ENCODE assay signal across 9 cellular contexts in genomic region chr16:53991181-53992056, GRCh38.
A peak's percentile ranks its signal among the peaks of the same experiment; 100 is the strongest.
DNase-seq lines count a peak whose midpoint lies in the region; ATAC-seq and TF ChIP-seq lines count a peak whose summit lies in the region.
"Had no signal": no experiment of that assay in that cellular context is flagged by ENCODE, and none has a peak within 500 bp of the region (broad histone marks: within the 10 kb centered on the region; RNA-seq: fewer than 3 reads in every experiment).

No MANE protein-coding gene starts in this region.

- no peak overlapping the region for H2BK5ac ChIP-seq in mesenchymal stem cell (ENCODE audit: low read depth, low read length, poor library complexity, severe bottlenecking)

- DNase-seq in LNCaP clone FGC (ENCODE audit: low read depth) (peak; percentile 50), amniotic epithelial cell (ENCODE audit: low read depth) (peak; percentile 89), mesenchymal stem cell (peak; percentile 72)
- no peak for DNase-seq in activated effector memory CD4-positive, alpha-beta T cell treated with Interleukin-2 at 50 U/mL for 16 hours
- DNase-seq: NCI-H1048 had no signal

- TF ChIP-seq CTCF in C4-2B (conservative IDR thresholded peaks at IDR 0.05), result no peak
- no peak for TF ChIP-seq CTCF in LNCaP clone FGC (IDR thresholded peaks at IDR 0.05; ENCODE audit: control insufficient read depth, extremely low read depth, insufficient read depth)

- H3K4me2 ChIP-seq in mesenchymal stem cell (ENCODE audit: low read length, poor library complexity, severe bottlenecking), result peak overlapping the region; percentile 9

- no peak overlapping the region for H3K23ac ChIP-seq in mesenchymal stem cell (ENCODE audit: low read length in 2 of 2)

- no peak overlapping the region for H3K9ac ChIP-seq in mesenchymal stem cell (ENCODE audit: low read length)

- H3K4me1 ChIP-seq in mesenchymal stem cell (ENCODE audit: control insufficient read depth, insufficient read depth, low read depth, low read length), result peaks cover 12% of the 10 kb centered on the region

- no peak overlapping the region for H4K91ac ChIP-seq in mesenchymal stem cell (ENCODE audit: low read length)

- no peaks in the 10 kb centered on the region for H3K27me3 ChIP-seq in mesenchymal stem cell (ENCODE audit: control insufficient read depth in 1 of 2, insufficient read depth in 1 of 2, low read length in 2 of 2)

- no peak overlapping the region for H3K4me3 ChIP-seq in LNCaP clone FGC (ENCODE audit: low read depth, low read length)
- H3K4me3 ChIP-seq in mesenchymal stem cell (ENCODE audit: insufficient read depth in 1 of 2, low read depth in 1 of 2, low read length in 2 of 2), result no peak overlapping the region

- H2AK5ac ChIP-seq in mesenchymal stem cell (ENCODE audit: low read length, severe bottlenecking), result no peak overlapping the region

- no peaks in the 10 kb centered on the region for H3K36me3 ChIP-seq in mesenchymal stem cell (ENCODE audit: control insufficient read depth in 1 of 2, insufficient read depth in 2 of 2, low read depth in 1 of 2, low read length in 2 of 2)

- H3K79me1 ChIP-seq in mesenchymal stem cell (replicated peaks; ENCODE audit: low read length, poor library complexity, severe bottlenecking), result peaks cover 10% of the 10 kb centered on the region

- peak overlapping the region; percentile 17 to 58 for H3K18ac ChIP-seq in mesenchymal stem cell (ENCODE audit: low read depth in 1 of 2, low read length in 2 of 2)

- no peak overlapping the region for H2BK15ac ChIP-seq in mesenchymal stem cell (ENCODE audit: low read depth, poor library complexity, severe bottlenecking)

- peak overlapping the region in 1 of 2 experiments; percentile 81 for H2BK12ac ChIP-seq in mesenchymal stem cell (ENCODE audit: low read length in 2 of 2)

- H3K27ac ChIP-seq in C4-2B, result peak overlapping the region; percentile 68; the same call in 1 of the 2 replicates
- peak overlapping the region; percentile 53 for H3K27ac ChIP-seq in mesenchymal stem cell (ENCODE audit: low read length, poor library complexity, severe bottlenecking)

- H3K9me3 ChIP-seq in mesenchymal stem cell (ENCODE audit: control insufficient read depth, low read length), result no peaks in the 10 kb centered on the region

- ATAC-seq in activated CD4-positive, CD25-positive, alpha-beta regulatory T cell treated with anti-CD3 and anti-CD28 coated beads, Interleukin-2, amount 50 U/mL, for 24 hours, result no peak
- no peak for ATAC-seq in GM19397 (IDR thresholded peaks at IDR 0.05; ENCODE audit: unreplicated experiment)
- no peak for ATAC-seq in GM21717 (IDR thresholded peaks at IDR 0.05; ENCODE audit: unreplicated experiment)

- no peak overlapping the region for H4K8ac ChIP-seq in mesenchymal stem cell (ENCODE audit: low read length)

- no peak overlapping the region for H2AFZ ChIP-seq in mesenchymal stem cell (ENCODE audit: low read depth, low read length)

- peak overlapping the region in 1 of 2 experiments; percentile 47 for H3K4ac ChIP-seq in mesenchymal stem cell (ENCODE audit: low read depth in 1 of 2, low read length in 2 of 2)

- no peak overlapping the region for H3K14ac ChIP-seq in mesenchymal stem cell (ENCODE audit: low read length in 2 of 2)

- no peak overlapping the region for H2BK120ac ChIP-seq in mesenchymal stem cell (ENCODE audit: low read depth, low read length)

- 16% methylated on average over 6 of the region's 11 CpGs for WGBS in mesenchymal stem cell
